ENCODE assay signal across 13 cellular contexts in genomic region chrX:2502120-2502667, GRCh38. TPM values are rescaled to one million over a fixed set of nuclear protein-coding genes. Genes with fewer than 3 reads are reported as not detected.
DNase-seq lines count a peak whose midpoint lies in the region; ATAC-seq and TF ChIP-seq lines count a peak whose summit lies in the region.
"Had no signal": no experiment of that assay in that cellular context is flagged by ENCODE, and none has a peak within 500 bp of the region (broad histone marks: within the 10 kb centered on the region; RNA-seq: fewer than 3 reads in every experiment).

No MANE protein-coding gene starts in this region.

- CTCF ChIA-PET in Calu3 (lab: Charles Lee) = no interaction called here
- CTCF ChIA-PET in OCI-LY7 (lab: Charles Lee; ENCODE audit: unreplicated experiment) = no interaction called here

- peaks cover 57% of the 10 kb centered on the region for H3K4me1 ChIP-seq in OCI-LY7 (ENCODE audit: insufficient read depth, low read length, poor library complexity, severe bottlenecking)

- H3K4me1 Mint-ChIP-seq in Calu3 (ENCODE audit: low read depth, unreplicated experiment) (no peaks in the 10 kb centered on the region), osteocyte (ENCODE audit: unreplicated experiment) (peaks cover 26% of the 10 kb centered on the region)
- peaks cover 24% of the 10 kb centered on the region for H3K4me1 Mint-ChIP-seq in dendritic cell treated with granulocyte-macrophage colony-stimulating factor and Interleukin-4, amounts not matched to agents 40 ng/mL and 50 ng/mL, for 4 days (ENCODE audit: low read depth)

- H2AFZ ChIP-seq in OCI-LY7 (ENCODE audit: low read length) = no peak overlapping the region

- no TSS peak for BruUV-seq in Calu3 (replicated peaks; lab: Mats Ljungman, UMichigan)
- no TSS peak for BruUV-seq in OCI-LY7 (replicated peaks; lab: Mats Ljungman, UMichigan)

- no peaks in the 10 kb centered on the region for H3K9me2 ChIP-seq in OCI-LY7 (ENCODE audit: insufficient read depth, low read length)

- H3K36me3 Mint-ChIP-seq in Calu3 (ENCODE audit: insufficient read depth, unreplicated experiment) (peaks cover 14% of the 10 kb centered on the region), osteocyte (ENCODE audit: unreplicated experiment) (no peaks in the 10 kb centered on the region)
- peaks cover 4% of the 10 kb centered on the region for H3K36me3 Mint-ChIP-seq in dendritic cell treated with granulocyte-macrophage colony-stimulating factor and Interleukin-4, amounts not matched to agents 40 ng/mL and 50 ng/mL, for 4 days (ENCODE audit: low read depth)

- ATAC-seq in GM21515 (IDR thresholded peaks at IDR 0.05; ENCODE audit: unreplicated experiment) = no peak
- ATAC-seq in HG02938 (IDR thresholded peaks at IDR 0.05; ENCODE audit: unreplicated experiment) = no peak

- POLR2A ChIA-PET in OCI-LY7 (lab: Charles Lee) = no interaction called here

- H3K4me3 ChIP-seq in OCI-LY7 (ENCODE audit: low read depth, low read length, poor library complexity, severe bottlenecking) = no peak overlapping the region
- H3K4me3 ChIP-seq: colonic mucosa had no signal

- peak overlapping the region; percentile 47 for H3K4me3 Mint-ChIP-seq in Calu3 (ENCODE audit: low read depth, unreplicated experiment)
- peak overlapping the region; percentile 66 for H3K4me3 Mint-ChIP-seq in dendritic cell treated with granulocyte-macrophage colony-stimulating factor and Interleukin-4, amounts not matched to agents 40 ng/mL and 50 ng/mL, for 4 days
- H3K4me3 Mint-ChIP-seq in osteocyte (ENCODE audit: unreplicated experiment) = peak overlapping the region; percentile 65

- H3K27ac ChIP-seq in OCI-LY7 (ENCODE audit: low read depth, low read length, poor library complexity, severe bottlenecking) = peak overlapping the region; percentile 0
- H3K27ac ChIP-seq: colonic mucosa had no signal

- H4K20me1 ChIP-seq in OCI-LY7 (ENCODE audit: insufficient read depth, low read length) = peaks cover 14% of the 10 kb centered on the region; the same call in 1 of the 2 replicates

- intact Hi-C loops in Calu3 (cut with micrococcal nuclease; ENCODE audit: unreplicated experiment) = no loop called here
- intact Hi-C loops in OCI-LY7 (cut with micrococcal nuclease; ENCODE audit: unreplicated experiment) = no loop called here
- intact Hi-C loops in dendritic cell treated with granulocyte-macrophage colony-stimulating factor and Interleukin-4, amounts not matched to agents 40 ng/mL and 50 ng/mL, for 4 days (cut with micrococcal nuclease) = loop anchor here (10.0 kb wide), 1 partner anchor 837 kb away; no protein-coding TSS in a partner anchor

- H3K9me3 ChIP-seq in OCI-LY7 (ENCODE audit: low read length) = no peaks in the 10 kb centered on the region
- H3K9me3 ChIP-seq: colonic mucosa had no signal

- no peak for TF ChIP-seq CTCF in Calu3 (IDR thresholded peaks at IDR 0.05; ENCODE audit: unreplicated experiment)
- TF ChIP-seq CTCF in OCI-LY7 (conservative IDR thresholded peaks at IDR 0.05; ENCODE audit: low read length) = no peak
- TF ChIP-seq CTCF in osteocyte (IDR thresholded peaks at IDR 0.05) = no peak

- peaks cover 24% of the 10 kb centered on the region for H3K36me3 ChIP-seq in OCI-LY7 (ENCODE audit: insufficient read depth, low read length)
- H3K36me3 ChIP-seq: colonic mucosa had no signal

- H3K9me3 Mint-ChIP-seq in Calu3 (ENCODE audit: low read depth, unreplicated experiment) (no peaks in the 10 kb centered on the region), osteocyte (ENCODE audit: unreplicated experiment) (no peaks in the 10 kb centered on the region)
- H3K9me3 Mint-ChIP-seq in dendritic cell treated with granulocyte-macrophage colony-stimulating factor and Interleukin-4, amounts not matched to agents 40 ng/mL and 50 ng/mL, for 4 days = no peaks in the 10 kb centered on the region

- H3K27me3 Mint-ChIP-seq in Calu3 (ENCODE audit: unreplicated experiment) (no peaks in the 10 kb centered on the region), osteocyte (ENCODE audit: unreplicated experiment) (no peaks in the 10 kb centered on the region)
- no peaks in the 10 kb centered on the region for H3K27me3 Mint-ChIP-seq in dendritic cell treated with granulocyte-macrophage colony-stimulating factor and Interleukin-4, amounts not matched to agents 40 ng/mL and 50 ng/mL, for 4 days

- no peak for DNase-seq in Calu3
- no peak for DNase-seq in OCI-LY7 (ENCODE audit: low spot score)
- DNase-seq in osteocyte (ENCODE audit: extremely low spot score, unreplicated experiment) = no peak
- no peak for DNase-seq in AG08396 (ENCODE audit: low spot score)
- DNase-seq: DMS 273 treated with DMSO at 0.1 percent for 48 hours, Karpas-422, NCI-H2107, posterior cingulate gyrus, T1000 had no signal

- peaks cover 31% of the 10 kb centered on the region for H3K79me2 ChIP-seq in OCI-LY7 (ENCODE audit: insufficient read depth, low read depth, low read length)

- H3K4me2 ChIP-seq in OCI-LY7 (ENCODE audit: low read length) = no peak overlapping the region; the same call in 1 of the 2 replicates

- no peak overlapping the region for H3K27ac Mint-ChIP-seq in Calu3 (ENCODE audit: unreplicated experiment)
- H3K27ac Mint-ChIP-seq in dendritic cell treated with granulocyte-macrophage colony-stimulating factor and Interleukin-4, amounts not matched to agents 40 ng/mL and 50 ng/mL, for 4 days = peak overlapping the region; percentile 87
- H3K27ac Mint-ChIP-seq in osteocyte (ENCODE audit: unreplicated experiment) = peak overlapping the region; percentile 41

RNA-seq across cellular contexts. Expression of gene DHRSX, which starts 1.4 kb away (rescaled TPM):
- total RNA-seq in Calu3 (2022) (18.7 and 21.5 TPM in 2 replicates), OCI-LY7 (2022) (25.2 and 29.0 TPM in 2 replicates), osteocyte (42.2 and 45.0 TPM in 2 replicates)
- total RNA-seq in OCI-LY7 (2014; rRNA removed; shearing (Covaris generic)) = 30.9 and 33.8 TPM in 2 replicates

RNA-seq across cellular contexts. Expression of gene ZBED1, which starts 1.4 kb away (rescaled TPM):
- total RNA-seq in Calu3 (2022) = 15.1 and 17.3 TPM in 2 replicates
- total RNA-seq in OCI-LY7 (2014; rRNA removed; shearing (Covaris generic)) = 51.1 and 58.7 TPM in 2 replicates
- 57.6 and 61.6 TPM in 2 replicates for total RNA-seq in OCI-LY7 (2022)
- 56.4 and 58.3 TPM in 2 replicates for total RNA-seq in osteocyte
